ENCODE assay signal across 27 cellular contexts in genomic region chr3:60277376-60277800, GRCh38.
DNase-seq lines count a peak whose midpoint lies in the region; ATAC-seq, FAIRE-seq and TF ChIP-seq lines count a peak whose summit lies in the region.
"Had no signal": no experiment of that assay in that cellular context is flagged by ENCODE, and none has a peak within 500 bp of the region (broad histone marks: within the 10 kb centered on the region; RNA-seq: fewer than 3 reads in every experiment).

No MANE protein-coding gene starts in this region.

- H2BK12ac ChIP-seq in H1 (ENCODE audit: low read depth, low read length) (no peak overlapping the region), neuronal stem cell (ENCODE audit: low read length) (no peak overlapping the region)

- H2AK5ac ChIP-seq in H1 (ENCODE audit: low read depth, low read length): no peak overlapping the region
- no peak overlapping the region for H2AK5ac ChIP-seq in neuronal stem cell (ENCODE audit: low read depth, low read length)

- H3K27ac ChIP-seq in H1 (ENCODE audit: low read depth, low read length) (no peak overlapping the region), neuronal stem cell (replicated peaks; ENCODE audit: low read length) (peak overlapping the region; percentile 48)
- H3K27ac ChIP-seq: gastroesophageal sphincter, SJSA1, skin epidermis had no signal

- H3K14ac ChIP-seq in H1 (ENCODE audit: insufficient read length): no peak overlapping the region
- no peak overlapping the region for H3K14ac ChIP-seq in neuronal stem cell (ENCODE audit: low read length)

- no peak for TF ChIP-seq CTCF in H1 (IDR thresholded peaks at IDR 0.05; ENCODE audit: control extremely low read depth in 1 of 3, insufficient read depth in 1 of 3, low read depth in 1 of 3, low read length in 3 of 3)

- H2BK120ac ChIP-seq in H1 (replicated peaks; ENCODE audit: low read depth, low read length) (no peak overlapping the region), neuronal stem cell (ENCODE audit: low read depth, low read length) (no peak overlapping the region)

- H2BK15ac ChIP-seq in H1 (ENCODE audit: low read length) (no peak overlapping the region), neuronal stem cell (ENCODE audit: low read length) (no peak overlapping the region)

- no peaks in the 10 kb centered on the region for H3K27me3 ChIP-seq in H1 (replicated peaks in 1 of 4; ENCODE audit: control insufficient read depth in 3 of 4, extremely low read depth in 1 of 4, insufficient read depth in 3 of 4, low read length in 3 of 4)
- H3K27me3 ChIP-seq in neuronal stem cell (ENCODE audit: control insufficient read depth in 3 of 3, insufficient read depth in 3 of 3, low read depth in 1 of 3, low read length in 3 of 3): no peaks in the 10 kb centered on the region
- H3K27me3 ChIP-seq: gastroesophageal sphincter, SJSA1 had no signal

- no peak for FAIRE-seq in H1 (lab: Jason Lieb, UNC)
- FAIRE-seq: endometrium, GM18507 had no signal

- H3K79me1 ChIP-seq in H1 (ENCODE audit: low read depth, low read length): no peaks in the 10 kb centered on the region
- no peaks in the 10 kb centered on the region for H3K79me1 ChIP-seq in neuronal stem cell (ENCODE audit: low read depth, low read length)

- H2BK5ac ChIP-seq in H1 (ENCODE audit: low read depth, low read length) (no peak overlapping the region), neuronal stem cell (ENCODE audit: low read length) (no peak overlapping the region)

- no peak for TF ChIP-seq POLR2A in H1 (IDR thresholded peaks at IDR 0.05; ENCODE audit: control extremely low read depth in 1 of 2, low read depth in 2 of 2, low read length in 2 of 2)

- H3K4me2 ChIP-seq in H1 (ENCODE audit: insufficient read depth in 1 of 2, low read depth in 2 of 2, low read length in 2 of 2) (no peak overlapping the region), neuronal stem cell (ENCODE audit: insufficient read depth, low read length, poor library complexity, severe bottlenecking) (no peak overlapping the region)

- TF ChIP-seq EP300 in H1 (IDR thresholded peaks at IDR 0.05; ENCODE audit: borderline replicate concordance in 1 of 2, low read depth in 2 of 2, low read length in 2 of 2): no peak

- H3K18ac ChIP-seq in H1 (ENCODE audit: extremely low read depth, low read length): no peak overlapping the region
- peak overlapping the region; percentile 44 for H3K18ac ChIP-seq in neuronal stem cell (ENCODE audit: low read length)

- H2AFZ ChIP-seq in H1 (ENCODE audit: low read length): peak overlapping the region; percentile 80; the same call in 1 of the 2 replicates
- H2AFZ ChIP-seq in neuronal stem cell (ENCODE audit: low read length): peak overlapping the region; percentile 43

- WGBS in H1 (ENCODE audit: extremely low coverage in 1 of 2, insufficient coverage in 1 of 2, insufficient read length in 1 of 2, insufficient replicate concordance in 2 of 2, low coverage in 1 of 2, low lambda C conversion rate in 2 of 2, missing lambda C conversion rate in 1 of 2), 2 experiments: 83% methylated on average over 6 of the region's 6 CpGs; no CpG with 5 or more reads in 1 of the 2 experiments
- WGBS in neuronal stem cell (ENCODE audit: extremely low coverage in 2 of 2, insufficient read length in 2 of 2, insufficient replicate concordance in 1 of 2), 2 donors: no CpG with 5 or more reads among the region's 6 CpGs

- H3K79me2 ChIP-seq in H1 (ENCODE audit: control insufficient read depth in 1 of 2, insufficient read depth in 2 of 2, low read length in 2 of 2): no peaks in the 10 kb centered on the region

- no peak overlapping the region for H3K23ac ChIP-seq in H1 (ENCODE audit: insufficient read length)
- no peak overlapping the region for H3K23ac ChIP-seq in neuronal stem cell (ENCODE audit: low read depth, low read length, poor library complexity)

- H3K4me3 ChIP-seq in H1 (ENCODE audit: extremely low read depth in 1 of 4, insufficient read depth in 2 of 4, low read depth in 3 of 4, low read length in 4 of 4): no peak overlapping the region
- no peak overlapping the region for H3K4me3 ChIP-seq in neuronal stem cell (ENCODE audit: low read length in 2 of 2)
- H3K4me3 ChIP-seq: gastroesophageal sphincter, SJSA1, skin epidermis had no signal

- H4K8ac ChIP-seq in H1 (ENCODE audit: extremely low read depth, insufficient read depth, low read length) (no peak overlapping the region), neuronal stem cell (ENCODE audit: low read depth, low read length) (no peak overlapping the region)

- H3K9ac ChIP-seq in H1 (replicated peaks in 1 of 4; ENCODE audit: extremely low read depth in 1 of 4, low read depth in 3 of 4, low read length in 3 of 4) (no peak overlapping the region), neuronal stem cell (ENCODE audit: low read depth, low read length, poor library complexity) (no peak overlapping the region)

- peak; percentile 13 for DNase-seq in DMS 273 (lab: John Stamatoyannopoulos, UW; ENCODE audit: unreplicated experiment)
- no peak for DNase-seq in DMS 273 treated with DMSO at 0.1 percent for 48 hours (lab: John Stamatoyannopoulos, UW)
- DNase-seq in HT1080 (ENCODE audit: low read depth): peak; percentile 6
- no peak for DNase-seq in H1 (ENCODE audit: low read depth in 1 of 2, low spot score in 2 of 2)
- DNase-seq in neuronal stem cell (ENCODE audit: low spot score): no peak
- DNase-seq in NCI-H510A treated with DMSO at 0.1 percent for 48 hours (lab: John Stamatoyannopoulos, UW): no peak
- DNase-seq: 8988T; activated CD4-positive, alpha-beta T cell treated with anti-CD3 and anti-CD28 coated beads for 4 hours; activated naive CD4-positive, alpha-beta T cell treated with anti-CD3 and anti-CD28 coated beads for 36 hours; activated T-cell treated with anti-CD3 and anti-CD28 coated beads, Interleukin-2, amount 50 U/mL, for 48 hours; CD8-positive, alpha-beta memory T cell; GOT3; left cardiac atrium; NCI-H1092; NCI-H187; NK-92 treated with Interleukin-12 subunit alpha and Interleukin-12 subunit beta, amount 100 ng/mL, for 24 hours; stimulated activated CD4-positive, alpha-beta T cell treated with anti-CD3 and anti-CD28 coated beads, Interleukin-1b, Interleukin-23, amount 100 ng/mL, for 48 hours; T-helper 1 cell; trophoblast cell had no signal

- H3K9me3 ChIP-seq in H1 (ENCODE audit: insufficient read depth in 2 of 2, low read depth in 1 of 2, low read length in 1 of 2): no peaks in the 10 kb centered on the region
- H3K9me3 ChIP-seq in neuronal stem cell (replicated peaks in 1 of 2; ENCODE audit: control insufficient read depth in 2 of 2, insufficient read depth in 1 of 2, low read depth in 1 of 2, low read length in 2 of 2): peaks cover 0 to 5% of the 10 kb centered on the region in 2 donors
- H3K9me3 ChIP-seq: gastroesophageal sphincter, SJSA1 had no signal

- no peak for TF ChIP-seq RAD21 in H1 (IDR thresholded peaks at IDR 0.05 in 1 of 2, conservative IDR thresholded peaks at IDR 0.05 in 1 of 2; ENCODE audit: low read depth in 2 of 2, low read length in 2 of 2)

- POLR2A ChIA-PET in H1 (lab: Charles Lee; ENCODE audit: partially characterized antibody): no interaction called here

- H3K4me1 ChIP-seq in H1 (replicated peaks in 1 of 4; ENCODE audit: control insufficient read depth in 3 of 4, insufficient read depth in 4 of 4, low read length in 3 of 4) (peaks cover 0 to 3% (median 1%) of the 10 kb centered on the region in 4 experiments; a peak in 2 of 7 replicates), neuronal stem cell (ENCODE audit: control insufficient read depth in 2 of 2, insufficient read depth in 1 of 2, low read depth in 1 of 2, low read length in 2 of 2) (peaks cover 0 to 3% of the 10 kb centered on the region in 2 donors)
- H3K4me1 ChIP-seq: gastroesophageal sphincter, SJSA1 had no signal

- CTCF ChIA-PET in H1 (lab: Charles Lee; ENCODE audit: partially characterized antibody): no interaction called here

- H3K4ac ChIP-seq in H1 (replicated peaks; ENCODE audit: insufficient read length, low read depth, low read length) (no peak overlapping the region), neuronal stem cell (ENCODE audit: low read length) (no peak overlapping the region)

- no peak overlapping the region for H2BK20ac ChIP-seq in H1 (ENCODE audit: low read length)

- ATAC-seq in GM21526 (IDR thresholded peaks at IDR 0.05; ENCODE audit: low FRiP score, unreplicated experiment) (no peak), GM19467 (IDR thresholded peaks at IDR 0.05; ENCODE audit: unreplicated experiment) (no peak)
- ATAC-seq: gastroesophageal sphincter, left cardiac atrium, Panc1 had no signal

- no peaks in the 10 kb centered on the region for H3K36me3 ChIP-seq in H1 (ENCODE audit: control insufficient read depth in 2 of 4, insufficient read depth in 4 of 4, low read length in 3 of 4)
- no peaks in the 10 kb centered on the region for H3K36me3 ChIP-seq in neuronal stem cell (replicated peaks in 1 of 2; ENCODE audit: control insufficient read depth in 2 of 2, insufficient read depth in 2 of 2, low read length in 2 of 2)
- H3K36me3 ChIP-seq: gastroesophageal sphincter, SJSA1 had no signal

- H3K56ac ChIP-seq in H1 (replicated peaks; ENCODE audit: insufficient read length, low read depth, low read length): no peak overlapping the region

- H4K5ac ChIP-seq in H1 (ENCODE audit: insufficient read length, low read depth, low read length): no peak overlapping the region

- H4K91ac ChIP-seq in H1 (replicated peaks; ENCODE audit: insufficient read length, low read length): no peak overlapping the region
- no peak overlapping the region for H4K91ac ChIP-seq in neuronal stem cell (ENCODE audit: low read depth, low read length, poor library complexity)

- no peaks in the 10 kb centered on the region for H4K20me1 ChIP-seq in H1 (replicated peaks in 1 of 2; ENCODE audit: control insufficient read depth in 1 of 2, insufficient read depth in 2 of 2, low read length in 2 of 2)

- H3K23me2 ChIP-seq in H1 (ENCODE audit: low read depth, low read length): no peaks in the 10 kb centered on the region

TF ChIP-seq in H1, 55 proteins besides CTCF, POLR2A, EP300 and RAD21:
- TF ChIP-seq YY1 (IDR thresholded peaks at IDR 0.05; ENCODE audit: low read depth, low read length): peak; percentile 71
- TF ChIP-seq ASH2L (IDR thresholded peaks at IDR 0.05; ENCODE audit: low read length): no peak
- TF ChIP-seq, protein P1, sequence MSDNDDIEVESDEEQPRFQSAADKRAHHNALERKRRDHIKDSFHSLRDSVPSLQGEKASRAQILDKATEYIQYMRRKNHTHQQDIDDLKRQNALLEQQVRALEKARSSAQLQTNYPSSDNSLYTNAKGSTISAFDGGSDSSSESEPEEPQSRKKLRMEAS (IDR thresholded peaks at IDR 0.05): peak; percentile 80
- TF ChIP-seq CBX8 (IDR thresholded peaks at IDR 0.05; ENCODE audit: borderline replicate concordance, low read depth, low read length): no peak
- TF ChIP-seq, protein P2, sequence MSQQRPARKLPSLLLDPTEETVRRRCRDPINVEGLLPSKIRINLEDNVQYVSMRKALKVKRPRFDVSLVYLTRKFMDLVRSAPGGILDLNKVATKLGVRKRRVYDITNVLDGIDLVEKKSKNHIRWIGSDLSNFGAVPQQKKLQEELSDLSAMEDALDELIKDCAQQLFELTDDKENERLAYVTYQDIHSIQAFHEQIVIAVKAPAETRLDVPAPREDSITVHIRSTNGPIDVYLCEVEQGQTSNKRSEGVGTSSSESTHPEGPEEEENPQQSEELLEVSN (IDR thresholded peaks at IDR 0.05): peak; percentile 48; the same call in 1 of the 2 replicates
- TF ChIP-seq RFX5 (IDR thresholded peaks at IDR 0.05; ENCODE audit: borderline replicate concordance, low read depth, low read length): no peak

Comparison
In these comparisons a context has a peak if more than half of its experiments do, and no peak if none do; other contexts are left out.
1. DNase-seq: peak in DMS 273 (single experiment) and HT1080 (single experiment); none in DMS 273 treated with DMSO at 0.1 percent for 48 hours (single experiment), H1 (0 of 2), neuronal stem cell (single experiment) and NCI-H510A treated with DMSO at 0.1 percent for 48 hours (single experiment).